Comparison of ENCODE assay signal across 10 cellular contexts in the genomic region with DNA sequence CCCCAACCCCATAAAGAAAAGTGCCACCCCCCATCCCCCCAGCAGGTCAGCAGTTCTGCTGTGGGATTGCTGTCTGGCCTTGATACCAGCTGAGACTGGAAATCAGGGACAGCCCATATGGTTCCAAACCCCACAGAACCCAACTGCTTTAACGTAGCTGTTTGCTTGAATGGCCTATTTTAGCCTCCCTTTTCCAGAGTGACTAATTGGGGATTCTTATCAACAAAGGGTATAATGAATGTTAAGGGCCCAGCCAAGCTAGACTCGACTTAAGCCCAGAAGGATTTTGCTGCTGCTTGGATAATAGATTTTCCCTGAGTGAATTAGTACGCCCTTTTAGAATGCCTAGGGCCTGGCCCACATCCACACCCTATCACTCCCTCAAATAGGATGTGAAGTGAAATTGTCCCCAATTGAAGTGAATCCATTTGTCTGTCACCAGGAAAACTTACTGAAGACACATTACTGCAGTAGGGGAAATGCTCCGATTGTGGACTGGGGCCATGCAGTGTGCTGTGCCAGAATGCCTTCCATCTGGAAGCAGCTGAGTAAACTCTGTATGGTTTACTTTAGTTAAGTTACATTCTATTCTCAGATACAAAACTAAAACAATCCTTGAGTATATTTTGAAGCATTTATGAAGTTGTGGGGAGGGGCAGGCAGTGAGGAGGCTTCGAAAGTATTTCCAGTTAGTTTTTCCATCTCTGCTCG.
DNase-seq lines count a peak whose midpoint lies in the region; ATAC-seq and TF ChIP-seq lines count a peak whose summit lies in the region.
"Had no signal": no experiment of that assay in that cellular context is flagged by ENCODE, and none has a peak within 500 bp of the region (broad histone marks: within the 10 kb centered on the region; RNA-seq: fewer than 3 reads in every experiment).

No MANE protein-coding gene starts in this region.

- H3K4me1 ChIP-seq in left ventricle myocardium inferior (peaks cover 95% of the 10 kb centered on the region), psoas muscle (peaks cover 58% of the 10 kb centered on the region), testis (peaks cover 21% of the 10 kb centered on the region)

- H3K27ac ChIP-seq in adipose tissue (ENCODE audit: low read depth, low read length) (peak overlapping the region; percentile 90), left ventricle myocardium inferior (replicated peaks) (peak overlapping the region; percentile 79), psoas muscle (peak overlapping the region; percentile 63), testis (peak overlapping the region in 1 of 2 donors; percentile 62)
- H3K27ac ChIP-seq: neutrophil had no signal

- in situ Hi-C loops in ACHN (cut with HindIII; ENCODE audit: low pct_ligation_motif_present, low pct_unique_long_range_greater_than_20kb, low sequenced_read_pairs), result no loop called here

- peak overlapping the region; percentile 10 for H3K4me3 ChIP-seq in left ventricle myocardium inferior
- H3K4me3 ChIP-seq in psoas muscle, result no peak overlapping the region
- no peak overlapping the region for H3K4me3 ChIP-seq in testis

- intact Hi-C loops in left ventricle myocardium inferior (cut with micrococcal nuclease) (no loop called here), psoas muscle (cut with DNase I) (loop anchor here in 1 of 2 donors (5.0 kb wide), 1 partner anchor 34 kb away; no protein-coding TSS in a partner anchor), testis (cut with DNase I; ENCODE audit: low total_unique reads) (no loop called here)

- TF ChIP-seq POLR2A in testis (IDR thresholded peaks at IDR 0.05), result no peak

- TF ChIP-seq CTCF in left ventricle myocardium inferior (IDR thresholded peaks at IDR 0.05; ENCODE audit: borderline replicate concordance) (no peak), psoas muscle (IDR thresholded peaks at IDR 0.05) (no peak), testis (IDR thresholded peaks at IDR 0.05) (no peak)

- H3K9me3 ChIP-seq in left ventricle myocardium inferior (replicated peaks) (no peaks in the 10 kb centered on the region), psoas muscle (no peaks in the 10 kb centered on the region), testis (no peaks in the 10 kb centered on the region)
- H3K9me3 ChIP-seq: neutrophil had no signal

- 20 to 49% (median 33%) methylated on average over 6 of the region's 6 CpGs for WGBS in adipose tissue, 3 donors
- 14 to 19% (median 18%) methylated on average over 6 of the region's 6 CpGs for WGBS in psoas muscle, 3 donors
- WGBS in testis, 2 donors, result 50 to 53% methylated on average over 6 of the region's 6 CpGs

- ATAC-seq in psoas muscle, result peak in 2 of 4 donors; percentile 25 to 40

- H3K36me3 ChIP-seq in left ventricle myocardium inferior (peaks cover 43% of the 10 kb centered on the region), psoas muscle (ENCODE audit: insufficient read depth in 1 of 2, low read depth in 1 of 2) (peaks cover 0 to 9% of the 10 kb centered on the region in 2 donors), testis (ENCODE audit: low read depth, missing control alignments) (no peaks in the 10 kb centered on the region)

- H3K27me3 ChIP-seq in left ventricle myocardium inferior (ENCODE audit: low read depth) (no peaks in the 10 kb centered on the region), psoas muscle (ENCODE audit: insufficient read depth in 3 of 3, low read length in 2 of 3) (no peaks in the 10 kb centered on the region), testis (no peaks in the 10 kb centered on the region)
- H3K27me3 ChIP-seq: neutrophil had no signal

- DNase-seq in DMS53 (lab: John Stamatoyannopoulos, UW), result peak; percentile 18
- DNase-seq in left ventricle myocardium inferior, result peak; percentile 69
- peak in 1 of 2 donors; percentile 48 for DNase-seq in psoas muscle
- DNase-seq in putamen (ENCODE audit: low spot score), result no peak
- DNase-seq in ACHN, result no peak
- DNase-seq in testis, result no peak
- no peak for DNase-seq in NCI-H2107 treated with DMSO at 0.1 percent for 48 hours (lab: John Stamatoyannopoulos, UW; ENCODE audit: unreplicated experiment)
- DNase-seq: activated naive CD4-positive, alpha-beta T cell treated with anti-CD3 and anti-CD28 coated beads, Interleukin-2, amount 10 ng/mL, durations not matched to agents 7 days and 5 days had no signal

Comparison
In these comparisons a context has a peak if more than half of its experiments do, and no peak if none do; other contexts are left out.
1. DNase-seq: peak in DMS53 (single experiment) and left ventricle myocardium inferior (single experiment); none in putamen (single experiment), ACHN (single experiment), testis (single experiment) and NCI-H2107 treated with DMSO at 0.1 percent for 48 hours (single experiment).